ENCODE assay signal across 2 cellular contexts in genomic region chr6:27101824-27102223, GRCh38.
TF ChIP-seq lines count a peak whose summit lies in the region.

No MANE protein-coding gene starts in this region.

TF ChIP-seq in GM23338, 12 proteins besides CTCF, POLR2A, EP300 and RAD21 (continued from another document):
- no peak for TF ChIP-seq REST (IDR thresholded peaks at IDR 0.05; ENCODE audit: unreplicated experiment)
- TF ChIP-seq EZH2 (IDR thresholded peaks at IDR 0.05; ENCODE audit: low read depth, unreplicated experiment): no peak
- no peak for TF ChIP-seq ZNF114 (CRISPR knock-in tag; IDR thresholded peaks at IDR 0.05)
- TF ChIP-seq ZNF331 (CRISPR knock-in tag; IDR thresholded peaks at IDR 0.05; ENCODE audit: low read depth): no peak
- TF ChIP-seq, protein P1, sequence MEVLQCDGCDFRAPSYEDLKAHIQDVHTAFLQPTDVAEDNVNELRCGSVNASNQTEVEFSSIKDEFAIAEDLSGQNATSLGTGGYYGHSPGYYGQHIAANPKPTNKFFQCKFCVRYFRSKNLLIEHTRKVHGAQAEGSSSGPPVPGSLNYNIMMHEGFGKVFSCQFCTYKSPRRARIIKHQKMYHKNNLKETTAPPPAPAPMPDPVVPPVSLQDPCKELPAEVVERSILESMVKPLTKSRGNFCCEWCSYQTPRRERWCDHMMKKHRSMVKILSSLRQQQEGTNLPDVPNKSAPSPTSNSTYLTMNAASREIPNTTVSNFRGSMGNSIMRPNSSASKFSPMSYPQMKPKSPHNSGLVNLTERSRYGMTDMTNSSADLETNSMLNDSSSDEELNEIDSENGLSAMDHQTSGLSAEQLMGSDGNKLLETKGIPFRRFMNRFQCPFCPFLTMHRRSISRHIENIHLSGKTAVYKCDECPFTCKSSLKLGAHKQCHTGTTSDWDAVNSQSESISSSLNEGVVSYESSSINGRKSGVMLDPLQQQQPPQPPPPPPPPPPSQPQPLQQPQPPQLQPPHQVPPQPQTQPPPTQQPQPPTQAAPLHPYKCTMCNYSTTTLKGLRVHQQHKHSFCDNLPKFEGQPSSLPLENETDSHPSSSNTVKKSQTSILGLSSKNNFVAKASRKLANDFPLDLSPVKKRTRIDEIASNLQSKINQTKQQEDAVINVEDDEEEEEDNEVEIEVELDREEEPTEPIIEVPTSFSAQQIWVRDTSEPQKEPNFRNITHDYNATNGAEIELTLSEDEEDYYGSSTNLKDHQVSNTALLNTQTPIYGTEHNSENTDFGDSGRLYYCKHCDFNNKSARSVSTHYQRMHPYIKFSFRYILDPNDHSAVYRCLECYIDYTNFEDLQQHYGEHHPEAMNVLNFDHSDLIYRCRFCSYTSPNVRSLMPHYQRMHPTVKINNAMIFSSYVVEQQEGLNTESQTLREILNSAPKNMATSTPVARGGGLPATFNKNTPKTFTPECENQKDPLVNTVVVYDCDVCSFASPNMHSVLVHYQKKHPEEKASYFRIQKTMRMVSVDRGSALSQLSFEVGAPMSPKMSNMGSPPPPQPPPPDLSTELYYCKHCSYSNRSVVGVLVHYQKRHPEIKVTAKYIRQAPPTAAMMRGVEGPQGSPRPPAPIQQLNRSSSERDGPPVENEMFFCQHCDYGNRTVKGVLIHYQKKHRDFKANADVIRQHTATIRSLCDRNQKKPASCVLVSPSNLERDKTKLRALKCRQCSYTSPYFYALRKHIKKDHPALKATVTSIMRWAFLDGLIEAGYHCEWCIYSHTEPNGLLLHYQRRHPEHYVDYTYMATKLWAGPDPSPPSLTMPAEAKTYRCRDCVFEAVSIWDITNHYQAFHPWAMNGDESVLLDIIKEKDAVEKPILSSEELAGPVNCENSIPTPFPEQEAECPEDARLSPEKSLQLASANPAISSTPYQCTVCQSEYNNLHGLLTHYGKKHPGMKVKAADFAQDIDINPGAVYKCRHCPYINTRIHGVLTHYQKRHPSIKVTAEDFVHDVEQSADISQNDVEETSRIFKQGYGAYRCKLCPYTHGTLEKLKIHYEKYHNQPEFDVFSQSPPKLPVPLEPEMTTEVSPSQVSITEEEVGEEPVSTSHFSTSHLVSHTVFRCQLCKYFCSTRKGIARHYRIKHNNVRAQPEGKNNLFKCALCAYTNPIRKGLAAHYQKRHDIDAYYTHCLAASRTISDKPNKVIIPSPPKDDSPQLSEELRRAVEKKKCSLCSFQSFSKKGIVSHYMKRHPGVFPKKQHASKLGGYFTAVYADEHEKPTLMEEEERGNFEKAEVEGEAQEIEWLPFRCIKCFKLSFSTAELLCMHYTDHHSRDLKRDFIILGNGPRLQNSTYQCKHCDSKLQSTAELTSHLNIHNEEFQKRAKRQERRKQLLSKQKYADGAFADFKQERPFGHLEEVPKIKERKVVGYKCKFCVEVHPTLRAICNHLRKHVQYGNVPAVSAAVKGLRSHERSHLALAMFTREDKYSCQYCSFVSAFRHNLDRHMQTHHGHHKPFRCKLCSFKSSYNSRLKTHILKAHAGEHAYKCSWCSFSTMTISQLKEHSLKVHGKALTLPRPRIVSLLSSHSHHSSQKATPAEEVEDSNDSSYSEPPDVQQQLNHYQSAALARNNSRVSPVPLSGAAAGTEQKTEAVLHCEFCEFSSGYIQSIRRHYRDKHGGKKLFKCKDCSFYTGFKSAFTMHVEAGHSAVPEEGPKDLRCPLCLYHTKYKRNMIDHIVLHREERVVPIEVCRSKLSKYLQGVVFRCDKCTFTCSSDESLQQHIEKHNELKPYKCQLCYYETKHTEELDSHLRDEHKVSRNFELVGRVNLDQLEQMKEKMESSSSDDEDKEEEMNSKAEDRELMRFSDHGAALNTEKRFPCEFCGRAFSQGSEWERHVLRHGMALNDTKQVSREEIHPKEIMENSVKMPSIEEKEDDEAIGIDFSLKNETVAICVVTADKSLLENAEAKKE (CRISPR knock-in tag; IDR thresholded peaks at IDR 0.05): no peak
- no peak for TF ChIP-seq ETS1 (IDR thresholded peaks at IDR 0.05)
- no peak for TF ChIP-seq POLR2AphosphoS5 (IDR thresholded peaks at IDR 0.05; ENCODE audit: low read depth)
- TF ChIP-seq STAT1 (IDR thresholded peaks at IDR 0.05; ENCODE audit: unreplicated experiment): no peak
- TF ChIP-seq JUNB (IDR thresholded peaks at IDR 0.05; ENCODE audit: unreplicated experiment): no peak
- TF ChIP-seq NANOG (IDR thresholded peaks at IDR 0.05; ENCODE audit: borderline replicate concordance): no peak
- no peak for TF ChIP-seq CREB1 (CRISPR knock-in tag; IDR thresholded peaks at IDR 0.05; ENCODE audit: low read depth)

TF ChIP-seq in SK-N-SH treated with all-trans-retinoic acid at 6 μM for 48 hours, 23 proteins besides CTCF, POLR2A, EP300 and RAD21:
- no peak for TF ChIP-seq CREB5 (CRISPR knock-in tag; IDR thresholded peaks at IDR 0.05; ENCODE audit: low read depth)
- no peak for TF ChIP-seq POU6F1 (CRISPR knock-in tag; IDR thresholded peaks at IDR 0.05; ENCODE audit: borderline replicate concordance, low read depth)
- no peak for TF ChIP-seq TCF4 (CRISPR knock-in tag; IDR thresholded peaks at IDR 0.05; ENCODE audit: borderline replicate concordance)
- no peak for TF ChIP-seq ZNF565 (CRISPR knock-in tag; conservative IDR thresholded peaks at IDR 0.05; ENCODE audit: low read depth)
- no peak for TF ChIP-seq ARNTL (CRISPR knock-in tag; IDR thresholded peaks at IDR 0.05; ENCODE audit: borderline replicate concordance, low read depth)
- no peak for TF ChIP-seq GLIS3 (CRISPR knock-in tag; IDR thresholded peaks at IDR 0.05)
- TF ChIP-seq RARB (CRISPR knock-in tag; IDR thresholded peaks at IDR 0.05): no peak
- no peak for TF ChIP-seq PPARA (CRISPR knock-in tag; IDR thresholded peaks at IDR 0.05; ENCODE audit: borderline replicate concordance)
- no peak for TF ChIP-seq ZFP30 (CRISPR knock-in tag; IDR thresholded peaks at IDR 0.05)
- no peak for TF ChIP-seq ZNF8 (CRISPR knock-in tag; IDR thresholded peaks at IDR 0.05)
- no peak for TF ChIP-seq BACH2 (CRISPR knock-in tag; IDR thresholded peaks at IDR 0.05; ENCODE audit: borderline replicate concordance)
- no peak for TF ChIP-seq CSDC2 (CRISPR knock-in tag; IDR thresholded peaks at IDR 0.05)
- TF ChIP-seq TOX (CRISPR knock-in tag; IDR thresholded peaks at IDR 0.05; ENCODE audit: borderline replicate concordance): no peak
- no peak for TF ChIP-seq OSR1 (CRISPR knock-in tag; IDR thresholded peaks at IDR 0.05)
- TF ChIP-seq, protein P2, sequence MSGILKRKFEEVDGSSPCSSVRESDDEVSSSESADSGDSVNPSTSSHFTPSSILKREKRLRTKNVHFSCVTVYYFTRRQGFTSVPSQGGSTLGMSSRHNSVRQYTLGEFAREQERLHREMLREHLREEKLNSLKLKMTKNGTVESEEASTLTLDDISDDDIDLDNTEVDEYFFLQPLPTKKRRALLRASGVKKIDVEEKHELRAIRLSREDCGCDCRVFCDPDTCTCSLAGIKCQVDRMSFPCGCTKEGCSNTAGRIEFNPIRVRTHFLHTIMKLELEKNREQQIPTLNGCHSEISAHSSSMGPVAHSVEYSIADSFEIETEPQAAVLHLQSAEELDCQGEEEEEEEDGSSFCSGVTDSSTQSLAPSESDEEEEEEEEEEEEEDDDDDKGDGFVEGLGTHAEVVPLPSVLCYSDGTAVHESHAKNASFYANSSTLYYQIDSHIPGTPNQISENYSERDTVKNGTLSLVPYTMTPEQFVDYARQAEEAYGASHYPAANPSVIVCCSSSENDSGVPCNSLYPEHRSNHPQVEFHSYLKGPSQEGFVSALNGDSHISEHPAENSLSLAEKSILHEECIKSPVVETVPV (CRISPR knock-in tag; IDR thresholded peaks at IDR 0.05): no peak
- TF ChIP-seq ZC3H10 (CRISPR knock-in tag; IDR thresholded peaks at IDR 0.05): no peak
- TF ChIP-seq SNAI2 (CRISPR knock-in tag; IDR thresholded peaks at IDR 0.05): no peak
TF ChIP-seq in SK-N-SH treated with all-trans-retinoic acid at 6 μM for 48 hours: peak in this region for 0.
